In the genomic region with DNA sequence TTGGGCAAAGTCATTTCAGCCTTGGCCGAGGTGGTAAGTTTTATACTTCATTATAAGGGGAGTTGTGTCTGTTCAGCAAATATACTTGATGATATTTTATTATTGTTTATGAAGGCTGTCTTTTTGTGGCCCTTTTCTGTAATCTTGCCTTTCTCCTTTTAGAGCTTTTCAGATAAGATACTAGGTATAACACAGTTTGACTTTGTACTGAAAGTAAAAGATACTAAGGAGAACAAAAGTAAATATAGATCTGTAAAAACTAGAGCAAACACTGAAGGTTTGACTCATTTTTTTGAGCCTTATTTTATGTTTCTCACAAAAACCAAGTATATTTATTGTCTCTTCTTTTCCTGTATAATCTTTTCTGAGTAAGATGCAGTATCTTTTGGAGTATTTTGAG, we compare ENCODE assay signal across 19 cellular contexts.
DNase-seq lines count a peak whose midpoint lies in the region; ATAC-seq and TF ChIP-seq lines count a peak whose summit lies in the region.
"Had no signal": no experiment of that assay in that cellular context is flagged by ENCODE, and none has a peak within 500 bp of the region (broad histone marks: within the 10 kb centered on the region; RNA-seq: fewer than 3 reads in every experiment).

No MANE protein-coding gene starts in this region.

- H3K9me3 ChIP-seq in cardiac muscle cell (ENCODE audit: low read depth) (no peaks in the 10 kb centered on the region), hepatocyte (ENCODE audit: low read depth) (no peaks in the 10 kb centered on the region), neutrophil (no peaks in the 10 kb centered on the region), suprapubic skin (no peaks in the 10 kb centered on the region)

- H3K9me2 ChIP-seq in hepatocyte (replicated peaks; ENCODE audit: insufficient read depth) = no peaks in the 10 kb centered on the region

- TF ChIP-seq EP300 in suprapubic skin (IDR thresholded peaks at IDR 0.05) = no peak

- intact Hi-C loops in left ventricle myocardium superior (cut with micrococcal nuclease) = no loop called here

- H3K79me2 ChIP-seq in hepatocyte = peaks cover 15% of the 10 kb centered on the region

- H3K27me3 ChIP-seq in cardiac muscle cell (no peaks in the 10 kb centered on the region), hepatocyte (no peaks in the 10 kb centered on the region), neutrophil (no peaks in the 10 kb centered on the region), suprapubic skin (no peaks in the 10 kb centered on the region)

- H2AFZ ChIP-seq in hepatocyte = no peak overlapping the region
- H2AFZ ChIP-seq: GM23248 had no signal

- ATAC-seq in left ventricle myocardium superior = no peak
- ATAC-seq: HepG2 had no signal

- no peak for TF ChIP-seq POLR2A in suprapubic skin (IDR thresholded peaks at IDR 0.05)

- H3K4me1 Mint-ChIP-seq in immature natural killer cell = no peaks in the 10 kb centered on the region

- H4K20me1 ChIP-seq in hepatocyte (ENCODE audit: insufficient read depth, poor library complexity, severe bottlenecking) = no peaks in the 10 kb centered on the region

- TF ChIP-seq CTCF in cardiac muscle cell (IDR thresholded peaks at IDR 0.05; ENCODE audit: low read depth, low read length) = no peak
- no peak for TF ChIP-seq CTCF in hepatocyte (IDR thresholded peaks at IDR 0.05; ENCODE audit: poor library complexity)
- TF ChIP-seq CTCF in neutrophil (IDR thresholded peaks at IDR 0.05) = no peak
- TF ChIP-seq CTCF in suprapubic skin (IDR thresholded peaks at IDR 0.05) = no peak

- 81% methylated on average over 1 of the region's 1 CpG for WGBS in hepatocyte (ENCODE audit: low lambda C conversion rate, missing lambda C conversion rate)
- 84% methylated on average over 1 of the region's 1 CpG for whole genome bisulfite sequencing in suprapubic skin

- H3K4me3 ChIP-seq in cardiac muscle cell = no peak overlapping the region
- H3K4me3 ChIP-seq in hepatocyte = no peak overlapping the region
- H3K4me3 ChIP-seq in neutrophil (ENCODE audit: low read depth in 1 of 2, low read length in 1 of 2) = no peak overlapping the region
- no peak overlapping the region for H3K4me3 ChIP-seq in suprapubic skin
- H3K4me3 ChIP-seq: GM23248 had no signal

- no peak for DNase-seq in cardiac muscle cell (ENCODE audit: low read depth in 1 of 2, low spot score in 1 of 2)
- no peak for DNase-seq in left ventricle myocardium superior
- no peak for DNase-seq in hepatocyte (ENCODE audit: low spot score)
- DNase-seq in suprapubic skin (ENCODE audit: low spot score in 2 of 2) = no peak
- DNase-seq in immature natural killer cell = no peak
- no peak for DNase-seq in NCI-H1436 treated with DMSO at 0.1 percent for 48 hours (lab: John Stamatoyannopoulos, UW)
- DNase-seq: 8988T, ACHN, DMS153, DND-41, GM23248, H7, NCI-H1105 treated with DMSO at 0.1 percent for 48 hours, NCI-H2029, NCI-H526, Right ventricle myocardium superior, RPMI8226 had no signal

- peaks cover 3 to 23% (median 9%) of the 10 kb centered on the region in 3 donors for H3K36me3 Mint-ChIP-seq in immature natural killer cell

- H3K4me2 ChIP-seq in hepatocyte = peak overlapping the region; percentile 14

- H3K4me3 Mint-ChIP-seq in immature natural killer cell = no peak overlapping the region

- H3K27me3 Mint-ChIP-seq in immature natural killer cell (ENCODE audit: low read depth in 3 of 3) = no peaks in the 10 kb centered on the region

- no peaks in the 10 kb centered on the region for H3K9me3 Mint-ChIP-seq in immature natural killer cell

- H3K36me3 ChIP-seq in cardiac muscle cell = peaks cover 34% of the 10 kb centered on the region
- H3K36me3 ChIP-seq in hepatocyte (replicated peaks; ENCODE audit: insufficient read depth, low read depth) = no peaks in the 10 kb centered on the region
- peaks cover 80% of the 10 kb centered on the region for H3K36me3 ChIP-seq in neutrophil
- H3K36me3 ChIP-seq in suprapubic skin = peaks cover 25% of the 10 kb centered on the region

- no peak overlapping the region for H3K27ac Mint-ChIP-seq in immature natural killer cell

- peak overlapping the region; percentile 37 for H3K27ac ChIP-seq in cardiac muscle cell
- no peak overlapping the region for H3K27ac ChIP-seq in hepatocyte
- peak overlapping the region; percentile 14 for H3K27ac ChIP-seq in neutrophil
- H3K27ac ChIP-seq in suprapubic skin = no peak overlapping the region
- H3K27ac ChIP-seq: GM23248 had no signal

- H3K4me1 ChIP-seq in cardiac muscle cell (ENCODE audit: low read depth) (no peaks in the 10 kb centered on the region), hepatocyte (ENCODE audit: insufficient read depth) (peaks cover 6% of the 10 kb centered on the region), neutrophil (ENCODE audit: control insufficient read depth in 1 of 2, insufficient read depth in 1 of 2, low read depth in 1 of 2, low read length in 1 of 2) (no peaks in the 10 kb centered on the region), suprapubic skin (no peaks in the 10 kb centered on the region)

Comparison
In these comparisons a context has a peak if more than half of its experiments do, and no peak if none do; other contexts are left out.
1. H3K27ac ChIP-seq: peak in cardiac muscle cell (single experiment) and neutrophil (single experiment); none in hepatocyte (single experiment) and suprapubic skin (single experiment).